In the genomic region with DNA sequence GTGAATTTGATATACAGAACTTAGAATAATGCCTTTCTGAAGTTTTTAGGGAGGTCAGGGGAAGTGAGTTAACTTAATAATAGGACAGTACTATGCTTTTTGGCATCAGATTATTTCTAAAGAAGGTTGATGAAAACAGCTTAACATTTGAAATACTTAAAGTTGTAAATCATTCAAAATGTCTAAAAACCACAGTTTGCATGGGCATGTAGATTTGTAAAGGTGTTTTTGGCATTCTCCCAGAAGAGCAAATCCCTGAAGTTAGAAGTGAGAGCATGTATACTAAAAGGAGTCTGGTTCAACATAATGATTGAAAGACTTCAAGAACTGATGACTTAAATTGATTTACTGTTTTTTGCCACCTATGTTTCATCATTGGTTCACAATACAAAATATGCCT, we compare ENCODE assay signal across 1 cellular context.
TF ChIP-seq lines count a peak whose summit lies in the region.

No MANE protein-coding gene starts in this region.

TF ChIP-seq in GM23338, 12 proteins besides CTCF, POLR2A, EP300 and RAD21:
- TF ChIP-seq, protein P1, sequence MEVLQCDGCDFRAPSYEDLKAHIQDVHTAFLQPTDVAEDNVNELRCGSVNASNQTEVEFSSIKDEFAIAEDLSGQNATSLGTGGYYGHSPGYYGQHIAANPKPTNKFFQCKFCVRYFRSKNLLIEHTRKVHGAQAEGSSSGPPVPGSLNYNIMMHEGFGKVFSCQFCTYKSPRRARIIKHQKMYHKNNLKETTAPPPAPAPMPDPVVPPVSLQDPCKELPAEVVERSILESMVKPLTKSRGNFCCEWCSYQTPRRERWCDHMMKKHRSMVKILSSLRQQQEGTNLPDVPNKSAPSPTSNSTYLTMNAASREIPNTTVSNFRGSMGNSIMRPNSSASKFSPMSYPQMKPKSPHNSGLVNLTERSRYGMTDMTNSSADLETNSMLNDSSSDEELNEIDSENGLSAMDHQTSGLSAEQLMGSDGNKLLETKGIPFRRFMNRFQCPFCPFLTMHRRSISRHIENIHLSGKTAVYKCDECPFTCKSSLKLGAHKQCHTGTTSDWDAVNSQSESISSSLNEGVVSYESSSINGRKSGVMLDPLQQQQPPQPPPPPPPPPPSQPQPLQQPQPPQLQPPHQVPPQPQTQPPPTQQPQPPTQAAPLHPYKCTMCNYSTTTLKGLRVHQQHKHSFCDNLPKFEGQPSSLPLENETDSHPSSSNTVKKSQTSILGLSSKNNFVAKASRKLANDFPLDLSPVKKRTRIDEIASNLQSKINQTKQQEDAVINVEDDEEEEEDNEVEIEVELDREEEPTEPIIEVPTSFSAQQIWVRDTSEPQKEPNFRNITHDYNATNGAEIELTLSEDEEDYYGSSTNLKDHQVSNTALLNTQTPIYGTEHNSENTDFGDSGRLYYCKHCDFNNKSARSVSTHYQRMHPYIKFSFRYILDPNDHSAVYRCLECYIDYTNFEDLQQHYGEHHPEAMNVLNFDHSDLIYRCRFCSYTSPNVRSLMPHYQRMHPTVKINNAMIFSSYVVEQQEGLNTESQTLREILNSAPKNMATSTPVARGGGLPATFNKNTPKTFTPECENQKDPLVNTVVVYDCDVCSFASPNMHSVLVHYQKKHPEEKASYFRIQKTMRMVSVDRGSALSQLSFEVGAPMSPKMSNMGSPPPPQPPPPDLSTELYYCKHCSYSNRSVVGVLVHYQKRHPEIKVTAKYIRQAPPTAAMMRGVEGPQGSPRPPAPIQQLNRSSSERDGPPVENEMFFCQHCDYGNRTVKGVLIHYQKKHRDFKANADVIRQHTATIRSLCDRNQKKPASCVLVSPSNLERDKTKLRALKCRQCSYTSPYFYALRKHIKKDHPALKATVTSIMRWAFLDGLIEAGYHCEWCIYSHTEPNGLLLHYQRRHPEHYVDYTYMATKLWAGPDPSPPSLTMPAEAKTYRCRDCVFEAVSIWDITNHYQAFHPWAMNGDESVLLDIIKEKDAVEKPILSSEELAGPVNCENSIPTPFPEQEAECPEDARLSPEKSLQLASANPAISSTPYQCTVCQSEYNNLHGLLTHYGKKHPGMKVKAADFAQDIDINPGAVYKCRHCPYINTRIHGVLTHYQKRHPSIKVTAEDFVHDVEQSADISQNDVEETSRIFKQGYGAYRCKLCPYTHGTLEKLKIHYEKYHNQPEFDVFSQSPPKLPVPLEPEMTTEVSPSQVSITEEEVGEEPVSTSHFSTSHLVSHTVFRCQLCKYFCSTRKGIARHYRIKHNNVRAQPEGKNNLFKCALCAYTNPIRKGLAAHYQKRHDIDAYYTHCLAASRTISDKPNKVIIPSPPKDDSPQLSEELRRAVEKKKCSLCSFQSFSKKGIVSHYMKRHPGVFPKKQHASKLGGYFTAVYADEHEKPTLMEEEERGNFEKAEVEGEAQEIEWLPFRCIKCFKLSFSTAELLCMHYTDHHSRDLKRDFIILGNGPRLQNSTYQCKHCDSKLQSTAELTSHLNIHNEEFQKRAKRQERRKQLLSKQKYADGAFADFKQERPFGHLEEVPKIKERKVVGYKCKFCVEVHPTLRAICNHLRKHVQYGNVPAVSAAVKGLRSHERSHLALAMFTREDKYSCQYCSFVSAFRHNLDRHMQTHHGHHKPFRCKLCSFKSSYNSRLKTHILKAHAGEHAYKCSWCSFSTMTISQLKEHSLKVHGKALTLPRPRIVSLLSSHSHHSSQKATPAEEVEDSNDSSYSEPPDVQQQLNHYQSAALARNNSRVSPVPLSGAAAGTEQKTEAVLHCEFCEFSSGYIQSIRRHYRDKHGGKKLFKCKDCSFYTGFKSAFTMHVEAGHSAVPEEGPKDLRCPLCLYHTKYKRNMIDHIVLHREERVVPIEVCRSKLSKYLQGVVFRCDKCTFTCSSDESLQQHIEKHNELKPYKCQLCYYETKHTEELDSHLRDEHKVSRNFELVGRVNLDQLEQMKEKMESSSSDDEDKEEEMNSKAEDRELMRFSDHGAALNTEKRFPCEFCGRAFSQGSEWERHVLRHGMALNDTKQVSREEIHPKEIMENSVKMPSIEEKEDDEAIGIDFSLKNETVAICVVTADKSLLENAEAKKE (CRISPR knock-in tag; IDR thresholded peaks at IDR 0.05), result no peak
- TF ChIP-seq, protein P2, sequence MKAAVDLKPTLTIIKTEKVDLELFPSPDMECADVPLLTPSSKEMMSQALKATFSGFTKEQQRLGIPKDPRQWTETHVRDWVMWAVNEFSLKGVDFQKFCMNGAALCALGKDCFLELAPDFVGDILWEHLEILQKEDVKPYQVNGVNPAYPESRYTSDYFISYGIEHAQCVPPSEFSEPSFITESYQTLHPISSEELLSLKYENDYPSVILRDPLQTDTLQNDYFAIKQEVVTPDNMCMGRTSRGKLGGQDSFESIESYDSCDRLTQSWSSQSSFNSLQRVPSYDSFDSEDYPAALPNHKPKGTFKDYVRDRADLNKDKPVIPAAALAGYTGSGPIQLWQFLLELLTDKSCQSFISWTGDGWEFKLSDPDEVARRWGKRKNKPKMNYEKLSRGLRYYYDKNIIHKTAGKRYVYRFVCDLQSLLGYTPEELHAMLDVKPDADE (IDR thresholded peaks at IDR 0.05), result no peak
- TF ChIP-seq, protein P3, sequence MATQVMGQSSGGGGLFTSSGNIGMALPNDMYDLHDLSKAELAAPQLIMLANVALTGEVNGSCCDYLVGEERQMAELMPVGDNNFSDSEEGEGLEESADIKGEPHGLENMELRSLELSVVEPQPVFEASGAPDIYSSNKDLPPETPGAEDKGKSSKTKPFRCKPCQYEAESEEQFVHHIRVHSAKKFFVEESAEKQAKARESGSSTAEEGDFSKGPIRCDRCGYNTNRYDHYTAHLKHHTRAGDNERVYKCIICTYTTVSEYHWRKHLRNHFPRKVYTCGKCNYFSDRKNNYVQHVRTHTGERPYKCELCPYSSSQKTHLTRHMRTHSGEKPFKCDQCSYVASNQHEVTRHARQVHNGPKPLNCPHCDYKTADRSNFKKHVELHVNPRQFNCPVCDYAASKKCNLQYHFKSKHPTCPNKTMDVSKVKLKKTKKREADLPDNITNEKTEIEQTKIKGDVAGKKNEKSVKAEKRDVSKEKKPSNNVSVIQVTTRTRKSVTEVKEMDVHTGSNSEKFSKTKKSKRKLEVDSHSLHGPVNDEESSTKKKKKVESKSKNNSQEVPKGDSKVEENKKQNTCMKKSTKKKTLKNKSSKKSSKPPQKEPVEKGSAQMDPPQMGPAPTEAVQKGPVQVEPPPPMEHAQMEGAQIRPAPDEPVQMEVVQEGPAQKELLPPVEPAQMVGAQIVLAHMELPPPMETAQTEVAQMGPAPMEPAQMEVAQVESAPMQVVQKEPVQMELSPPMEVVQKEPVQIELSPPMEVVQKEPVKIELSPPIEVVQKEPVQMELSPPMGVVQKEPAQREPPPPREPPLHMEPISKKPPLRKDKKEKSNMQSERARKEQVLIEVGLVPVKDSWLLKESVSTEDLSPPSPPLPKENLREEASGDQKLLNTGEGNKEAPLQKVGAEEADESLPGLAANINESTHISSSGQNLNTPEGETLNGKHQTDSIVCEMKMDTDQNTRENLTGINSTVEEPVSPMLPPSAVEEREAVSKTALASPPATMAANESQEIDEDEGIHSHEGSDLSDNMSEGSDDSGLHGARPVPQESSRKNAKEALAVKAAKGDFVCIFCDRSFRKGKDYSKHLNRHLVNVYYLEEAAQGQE (IDR thresholded peaks at IDR 0.05; ENCODE audit: unreplicated experiment), result no peak
- TF ChIP-seq POLR2AphosphoS5 (IDR thresholded peaks at IDR 0.05; ENCODE audit: low read depth) (no peak), NANOG (IDR thresholded peaks at IDR 0.05; ENCODE audit: borderline replicate concordance) (no peak), JUNB (IDR thresholded peaks at IDR 0.05; ENCODE audit: unreplicated experiment) (no peak), ZNF114 (CRISPR knock-in tag; IDR thresholded peaks at IDR 0.05) (no peak), STAT1 (IDR thresholded peaks at IDR 0.05; ENCODE audit: unreplicated experiment) (no peak), CREB1 (CRISPR knock-in tag; IDR thresholded peaks at IDR 0.05; ENCODE audit: low read depth) (no peak), EZH2 (IDR thresholded peaks at IDR 0.05; ENCODE audit: low read depth, unreplicated experiment) (no peak), ZNF331 (CRISPR knock-in tag; IDR thresholded peaks at IDR 0.05; ENCODE audit: low read depth) (no peak), EZH2phosphoT487 (IDR thresholded peaks at IDR 0.05; ENCODE audit: unreplicated experiment) (no peak)
TF ChIP-seq in GM23338: peak in this region for 0.
